In genomic region chr2:881204-881918, GRCh38 we compare ENCODE assay signal across 9 cellular contexts.
DNase-seq lines count a peak whose midpoint lies in the region; ATAC-seq and FAIRE-seq lines count a peak whose summit lies in the region.
"Had no signal": no experiment of that assay in that cellular context is flagged by ENCODE, and none has a peak within 500 bp of the region (broad histone marks: within the 10 kb centered on the region; RNA-seq: fewer than 3 reads in every experiment).

No MANE protein-coding gene starts in this region.

- H3K4me3 Mint-ChIP-seq in stimulated activated effector memory CD8-positive, alpha-beta T cell treated with anti-CD3 and anti-CD28 coated beads, Interleukin-12 subunit alpha, Interleukin-12 subunit beta, amount 100 ng/mL, for 72 hours: no peak overlapping the region

- H3K36me3 Mint-ChIP-seq in stimulated activated effector memory CD8-positive, alpha-beta T cell treated with anti-CD3 and anti-CD28 coated beads, Interleukin-12 subunit alpha, Interleukin-12 subunit beta, amount 100 ng/mL, for 72 hours: no peaks in the 10 kb centered on the region

- H3K27ac Mint-ChIP-seq in stimulated activated effector memory CD8-positive, alpha-beta T cell treated with anti-CD3 and anti-CD28 coated beads, Interleukin-12 subunit alpha, Interleukin-12 subunit beta, amount 100 ng/mL, for 72 hours: no peak overlapping the region

- FAIRE-seq in HTR-8/SVneo (lab: Jason Lieb, UNC): no peak

- peak; percentile 90 for ATAC-seq in GM18907 (IDR thresholded peaks at IDR 0.05; ENCODE audit: unreplicated experiment)
- ATAC-seq in HG02588 (IDR thresholded peaks at IDR 0.05; ENCODE audit: unreplicated experiment): peak; percentile 64
- ATAC-seq in HG03558 (IDR thresholded peaks at IDR 0.05; ENCODE audit: extremely low read depth, unreplicated experiment): peak; percentile 73
- ATAC-seq in stimulated activated effector memory CD8-positive, alpha-beta T cell treated with anti-CD3 and anti-CD28 coated beads, Interleukin-12 subunit alpha, Interleukin-12 subunit beta, amount 100 ng/mL, for 72 hours: peak; percentile 19

- DNase-seq in stimulated activated effector memory CD8-positive, alpha-beta T cell treated with anti-CD3 and anti-CD28 coated beads, Interleukin-12 subunit alpha, Interleukin-12 subunit beta, amount 100 ng/mL, for 72 hours (ENCODE audit: low spot score in 2 of 2): no peak
- DNase-seq in HTR-8/SVneo (ENCODE audit: insufficient read length, low spot score) (no peak), EL (no peak), NCI-H345 (lab: John Stamatoyannopoulos, UW) (no peak)
- DNase-seq: DMS153, NCI-H1105 treated with DMSO at 0.1 percent for 48 hours had no signal

- H3K9me3 Mint-ChIP-seq in stimulated activated effector memory CD8-positive, alpha-beta T cell treated with anti-CD3 and anti-CD28 coated beads, Interleukin-12 subunit alpha, Interleukin-12 subunit beta, amount 100 ng/mL, for 72 hours: no peaks in the 10 kb centered on the region

- H3K4me1 Mint-ChIP-seq in stimulated activated effector memory CD8-positive, alpha-beta T cell treated with anti-CD3 and anti-CD28 coated beads, Interleukin-12 subunit alpha, Interleukin-12 subunit beta, amount 100 ng/mL, for 72 hours: no peaks in the 10 kb centered on the region

Comparison
In these comparisons a context has a peak if more than half of its experiments do, and no peak if none do; other contexts are left out.
1. ATAC-seq: peak in every context shown above with its lines; median percentile 90 in GM18907; 73 in HG03558; 64 in HG02588; 19 in stimulated activated effector memory CD8-positive, alpha-beta T cell treated with anti-CD3 and anti-CD28 coated beads, Interleukin-12 subunit alpha, Interleukin-12 subunit beta, amount 100 ng/mL, for 72 hours.